In genomic region chr14:64801046-64801445, GRCh38 we compare ENCODE assay signal across 22 cellular contexts.
"Had no signal": no experiment of that assay in that cellular context is flagged by ENCODE, and none has a peak within 500 bp of the region (broad histone marks: within the 10 kb centered on the region; RNA-seq: fewer than 3 reads in every experiment).

No MANE protein-coding gene starts in this region.

- DNase-seq: activated CD4-positive, alpha-beta T cell treated with anti-CD3 and anti-CD28 coated beads, Interleukin-2, amount 10 ng/mL, durations not matched to agents 7 days and 5 days; activated CD4-positive, CD25-positive, alpha-beta regulatory T cell; activated CD8-positive, alpha-beta memory T cell treated with anti-CD3 and anti-CD28 coated beads for 24 hours; activated gamma-delta T cell; activated T-cell treated with anti-CD3 and anti-CD28 coated beads for 4 hours; activated T-cell treated with anti-CD3 and anti-CD28 coated beads, Interleukin-2, amount 50 U/mL, for 48 hours; MG63; MV-4-11; NCI-H1092 treated with DMSO at 0.1 percent for 48 hours; NCI-H1417 treated with DMSO at 0.1 percent for 48 hours; NCI-H1694; NCI-H2029; NCI-H2107; NCI-H2171 treated with DMSO at 0.1 percent for 48 hours; NCI-H226; Peyer's patch; Right ventricle myocardium superior; T-helper 9 cell had no signal

- H3K4me1 Mint-ChIP-seq: activated CD4-positive, alpha-beta T cell treated with anti-CD3 and anti-CD28 coated beads, Interleukin-2, amount 10 ng/mL, durations not matched to agents 7 days and 5 days; activated T-helper 17 cell treated with anti-CD3 and anti-CD28 coated beads, Interleukin-2, amount 50 U/mL, for 72 hours had no signal

- H3K9me3 Mint-ChIP-seq: activated CD4-positive, alpha-beta memory T cell treated with anti-CD3 and anti-CD28 coated beads for 36 hours; activated CD4-positive, alpha-beta T cell treated with anti-CD3 and anti-CD28 coated beads, Interleukin-2, amount 10 ng/mL, durations not matched to agents 7 days and 5 days; activated naive CD4-positive, alpha-beta T cell treated with anti-CD3 and anti-CD28 coated beads for 36 hours; activated T-helper 17 cell treated with anti-CD3 and anti-CD28 coated beads, Interleukin-2, amount 50 U/mL, for 72 hours had no signal

- ATAC-seq: activated T-helper 17 cell treated with anti-CD3 and anti-CD28 coated beads, Interleukin-2, amount 50 U/mL, for 72 hours had no signal

- H3K4me3 Mint-ChIP-seq: activated CD4-positive, alpha-beta memory T cell treated with anti-CD3 and anti-CD28 coated beads for 36 hours; activated CD4-positive, alpha-beta T cell treated with anti-CD3 and anti-CD28 coated beads, Interleukin-2, amount 10 ng/mL, durations not matched to agents 7 days and 5 days; activated naive CD4-positive, alpha-beta T cell treated with anti-CD3 and anti-CD28 coated beads for 36 hours; activated naive CD8-positive, alpha-beta T cell; activated T-helper 17 cell treated with anti-CD3 and anti-CD28 coated beads, Interleukin-2, amount 50 U/mL, for 72 hours had no signal

- H3K36me3 Mint-ChIP-seq: activated CD4-positive, alpha-beta memory T cell treated with anti-CD3 and anti-CD28 coated beads for 36 hours; activated naive CD8-positive, alpha-beta T cell had no signal

- H3K27ac Mint-ChIP-seq: activated CD4-positive, alpha-beta memory T cell treated with anti-CD3 and anti-CD28 coated beads for 36 hours; activated CD4-positive, alpha-beta T cell treated with anti-CD3 and anti-CD28 coated beads, Interleukin-2, amount 10 ng/mL, durations not matched to agents 7 days and 5 days; activated naive CD4-positive, alpha-beta T cell treated with anti-CD3 and anti-CD28 coated beads for 36 hours; activated naive CD8-positive, alpha-beta T cell; activated T-helper 17 cell treated with anti-CD3 and anti-CD28 coated beads, Interleukin-2, amount 50 U/mL, for 72 hours had no signal
